Comparison of ENCODE assay signal across 12 cellular contexts in the genomic region with DNA sequence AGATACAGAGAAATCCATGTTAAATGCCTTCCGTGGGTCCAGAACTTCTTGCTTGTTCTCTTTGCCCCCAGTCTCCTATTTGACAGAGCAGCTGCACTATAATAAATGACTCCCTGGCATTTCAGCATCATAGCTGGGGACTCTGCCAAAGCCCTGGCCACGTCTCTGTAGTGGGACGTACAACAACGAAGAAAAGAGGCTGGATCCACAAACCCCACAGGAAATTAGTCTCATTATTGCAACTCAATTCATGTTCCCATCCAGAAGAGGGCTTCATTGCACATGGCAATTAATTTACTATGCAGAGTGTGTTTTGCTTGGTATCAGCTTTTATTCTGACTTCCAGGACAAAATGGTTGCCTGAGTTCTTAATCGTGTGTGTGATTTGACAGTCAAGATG.
A peak's percentile ranks its signal among the peaks of the same experiment; 100 is the strongest.
DNase-seq lines count a peak whose midpoint lies in the region; ATAC-seq and TF ChIP-seq lines count a peak whose summit lies in the region.
"Had no signal": no experiment of that assay in that cellular context is flagged by ENCODE, and none has a peak within 500 bp of the region (broad histone marks: within the 10 kb centered on the region; RNA-seq: fewer than 3 reads in every experiment).

No MANE protein-coding gene starts in this region.

- peak overlapping the region; percentile 9; the same call in 1 of the 2 replicates for H2BK120ac ChIP-seq in IMR-90 (ENCODE audit: low read depth, low read length)

- 0 out of 2 replicates have a peak overlapping the region, but pooled peaks have one; percentile 15 for H3K14ac ChIP-seq in IMR-90 (replicated peaks; ENCODE audit: low read depth, low read length)

- peaks cover 0 to 40% of the 10 kb centered on the region in 2 experiments; a peak in 3 of 4 replicates for H3K79me1 ChIP-seq in IMR-90 (ENCODE audit: low read depth in 1 of 2, low read length in 2 of 2)

- 0 out of 2 replicates have a peak, but pooled peaks cover 3% of the 10 kb centered on the region for H3K9me1 ChIP-seq in IMR-90 (ENCODE audit: insufficient read depth, low read length)

- no peak overlapping the region for H4K91ac ChIP-seq in IMR-90 (ENCODE audit: insufficient read depth, low read depth, low read length)

- intact Hi-C loops in IMR-90 (cut with micrococcal nuclease) (loop anchor here (2.0 to 5.0 kb wide), 2 partner anchors 321 to 469 kb away; no protein-coding TSS in a partner anchor), left lung (cut with DNase I) (no loop called here)

- H3K27me3 ChIP-seq in AG04450 (ENCODE audit: control insufficient read depth, insufficient read depth, low read length) (no peaks in the 10 kb centered on the region), IMR-90 (ENCODE audit: control insufficient read depth, insufficient read depth, low read length) (no peaks in the 10 kb centered on the region), left lung (no peaks in the 10 kb centered on the region), Peyer's patch (no peaks in the 10 kb centered on the region)

- dilution Hi-C loops in IMR-90 (cut with HindIII; ENCODE audit: low sequenced_read_pairs, unreplicated experiment), result no loop called here

- H4K20me1 ChIP-seq in IMR-90 (ENCODE audit: insufficient read depth, low read length), result no peaks in the 10 kb centered on the region

- TF ChIP-seq CTCF in AG04450 (IDR thresholded peaks at IDR 0.05; ENCODE audit: low read depth, low read length), result peak; percentile 42
- TF ChIP-seq CTCF in IMR-90 (conservative IDR thresholded peaks at IDR 0.05; ENCODE audit: low read depth, low read length), result peak; percentile 42
- peak; percentile 64 for TF ChIP-seq CTCF in choroid plexus epithelial cell (conservative IDR thresholded peaks at IDR 0.05; ENCODE audit: low read depth, low read length)
- no peak for TF ChIP-seq CTCF in left lung (IDR thresholded peaks at IDR 0.05)
- peak in 3 of 6 experiments; percentile 8 to 41 (median 25) for TF ChIP-seq CTCF in Peyer's patch (IDR thresholded peaks at IDR 0.05)

- H3K27ac ChIP-seq in AG04450 (ENCODE audit: low read depth, low read length) (no peak overlapping the region), IMR-90 (ENCODE audit: insufficient read depth, low read length) (no peak overlapping the region), left lung (no peak overlapping the region), Peyer's patch (no peak overlapping the region)

- no peak overlapping the region for H4K5ac ChIP-seq in IMR-90 (ENCODE audit: low read depth, low read length)

- no TSS peak for BruUV-seq in IMR-90 (replicated peaks; lab: Mats Ljungman, UMichigan)

- H3K9ac ChIP-seq in IMR-90 (ENCODE audit: low read depth, low read length), result no peak overlapping the region

- H3K9me3 ChIP-seq in AG04450 (ENCODE audit: control insufficient read depth, insufficient read depth, low read length) (no peaks in the 10 kb centered on the region), IMR-90 (ENCODE audit: control insufficient read depth, insufficient read depth, low read length) (no peaks in the 10 kb centered on the region), left lung (no peaks in the 10 kb centered on the region), Peyer's patch (no peaks in the 10 kb centered on the region)

- TF ChIP-seq POLR2A in IMR-90 (IDR thresholded peaks at IDR 0.05; ENCODE audit: low read depth, low read length), result no peak
- no peak for TF ChIP-seq POLR2A in Peyer's patch (IDR thresholded peaks at IDR 0.05)

- no peak overlapping the region for H4K8ac ChIP-seq in IMR-90 (ENCODE audit: low read depth in 2 of 2, low read length in 2 of 2)

- H2BK20ac ChIP-seq in IMR-90 (ENCODE audit: low read depth, low read length), result no peak overlapping the region

- H3K56ac ChIP-seq in IMR-90 (ENCODE audit: extremely low read depth, insufficient read depth, low read length), result no peak overlapping the region

- peak; percentile 57; the same call in 1 of the 2 replicates for ATAC-seq in IMR-90 (ENCODE audit: low read depth)
- ATAC-seq in left lung, result peak; percentile 16
- ATAC-seq in HG02610 (IDR thresholded peaks at IDR 0.05; ENCODE audit: unreplicated experiment), result no peak
- ATAC-seq in GM18909 (IDR thresholded peaks at IDR 0.05; ENCODE audit: poor library complexity, unreplicated experiment), result no peak
- ATAC-seq: activated CD8-positive, alpha-beta T cell treated with anti-CD3 and anti-CD28 coated beads, Interleukin-2, amount 10 ng/mL, durations not matched to agents 7 days and 5 days; esophagus mucosa had no signal

- H3K4me2 ChIP-seq in IMR-90 (ENCODE audit: low read depth, low read length), result no peak overlapping the region

- in situ Hi-C loops in IMR-90 (cut with MboI; ENCODE audit: low sequenced_read_pairs), result no loop called here

- CTCF ChIA-PET in AG04450 (lab: Charles Lee) (interaction anchor here (0.6 to 1.1 kb wide), 7 partner anchors 10 to 608 kb away, joined by 3 to 5 read pairs (median 3); no protein-coding TSS in a partner anchor), IMR-90 (lab: Yijun Ruan, JAX) (no interaction called here)

- H3K4ac ChIP-seq in IMR-90 (ENCODE audit: low read depth, low read length), result no peak overlapping the region

- H2AK9ac ChIP-seq in IMR-90 (replicated peaks; ENCODE audit: low read depth, low read length, poor library complexity), result no peak overlapping the region

- peak; percentile 43 for TF ChIP-seq RAD21 in IMR-90 (IDR thresholded peaks at IDR 0.05; ENCODE audit: low read length)

- H2BK15ac ChIP-seq in IMR-90 (ENCODE audit: low read depth, low read length), result no peak overlapping the region

- no peak for DNase-seq in AG04450 (ENCODE audit: low read depth, low spot score)
- peak; percentile 66 for DNase-seq in IMR-90
- DNase-seq in choroid plexus epithelial cell (ENCODE audit: low read depth), result peak; percentile 72
- no peak for DNase-seq in left lung
- no peak for DNase-seq in effector CD8-positive, alpha-beta T cell (lab: John Stamatoyannopoulos, UW)
- DNase-seq in Peyer's patch, result no peak
- DNase-seq: activated CD8-positive, alpha-beta T cell treated with anti-CD3 and anti-CD28 coated beads, Interleukin-2, amount 10 ng/mL, durations not matched to agents 7 days and 5 days; CD4-positive, alpha-beta memory T cell; stimulated activated naive CD4-positive, alpha-beta T cell had no signal

- POLR2A ChIA-PET in AG04450 (lab: Yijun Ruan, JAX) (no interaction called here), IMR-90 (lab: Charles Lee; ENCODE audit: unreplicated experiment) (no interaction called here)

- H3K4me3 ChIP-seq in AG04450 (ENCODE audit: low read depth, low read length), result no peak overlapping the region
- no peak overlapping the region for H3K4me3 ChIP-seq in IMR-90 (ENCODE audit: insufficient read depth, low read depth, low read length)
- no peak overlapping the region for H3K4me3 ChIP-seq in choroid plexus epithelial cell (ENCODE audit: low read depth, low read length)
- H3K4me3 ChIP-seq in left lung, result no peak overlapping the region
- no peak overlapping the region for H3K4me3 ChIP-seq in Peyer's patch

- H2AK5ac ChIP-seq in IMR-90 (ENCODE audit: low read depth, low read length), result no peak overlapping the region

- WGBS in IMR-90 (ENCODE audit: extremely low coverage in 2 of 2, insufficient read length in 1 of 2), 2 experiments, result 60% methylated on average over 2 of the region's 5 CpGs; no CpG with 5 or more reads in 1 of the 2 experiments

- H3K18ac ChIP-seq in IMR-90 (ENCODE audit: low read depth, low read length), result no peak overlapping the region

- H3K23ac ChIP-seq in IMR-90 (ENCODE audit: low read depth, low read length), result no peak overlapping the region

- H2AFZ ChIP-seq in IMR-90 (replicated peaks; ENCODE audit: low read length, poor library complexity), result no peak overlapping the region

- H3K36me3 ChIP-seq in IMR-90 (ENCODE audit: control insufficient read depth, insufficient read depth, low read length) (no peaks in the 10 kb centered on the region), left lung (no peaks in the 10 kb centered on the region), Peyer's patch (no peaks in the 10 kb centered on the region)

- H2BK5ac ChIP-seq in IMR-90 (ENCODE audit: low read depth, low read length, poor library complexity, severe bottlenecking), result no peak overlapping the region

- H3K4me1 ChIP-seq in IMR-90 (ENCODE audit: control insufficient read depth, insufficient read depth, low read length) (no peaks in the 10 kb centered on the region), left lung (no peaks in the 10 kb centered on the region), Peyer's patch (no peaks in the 10 kb centered on the region)

TF ChIP-seq in IMR-90, 13 proteins besides CTCF, POLR2A, EP300 and RAD21:
- no peak for TF ChIP-seq RCOR1 (IDR thresholded peaks at IDR 0.05; ENCODE audit: insufficient replicate concordance, low read length)
- 0 out of 2 replicates have a peak, but pooled peaks have one; percentile 7 for TF ChIP-seq SMC3 (IDR thresholded peaks at IDR 0.05; ENCODE audit: low read depth, low read length)

Comparison
In these comparisons a context has a peak if more than half of its experiments do, and no peak if none do; other contexts are left out.
1. DNase-seq: peak in IMR-90 (single experiment) and choroid plexus epithelial cell (single experiment); none in AG04450 (single experiment), left lung (0 of 2), effector CD8-positive, alpha-beta T cell (single experiment) and Peyer's patch (0 of 3).
2. CTCF ChIP-seq: peak in AG04450 (single experiment), IMR-90 (single experiment) and choroid plexus epithelial cell (single experiment); none in left lung (0 of 2).
3. ATAC-seq: peak in IMR-90 (single experiment) and left lung (single experiment); none in HG02610 (single experiment) and GM18909 (single experiment).